Comparison of ENCODE assay signal across 8 cellular contexts in the genomic region with DNA sequence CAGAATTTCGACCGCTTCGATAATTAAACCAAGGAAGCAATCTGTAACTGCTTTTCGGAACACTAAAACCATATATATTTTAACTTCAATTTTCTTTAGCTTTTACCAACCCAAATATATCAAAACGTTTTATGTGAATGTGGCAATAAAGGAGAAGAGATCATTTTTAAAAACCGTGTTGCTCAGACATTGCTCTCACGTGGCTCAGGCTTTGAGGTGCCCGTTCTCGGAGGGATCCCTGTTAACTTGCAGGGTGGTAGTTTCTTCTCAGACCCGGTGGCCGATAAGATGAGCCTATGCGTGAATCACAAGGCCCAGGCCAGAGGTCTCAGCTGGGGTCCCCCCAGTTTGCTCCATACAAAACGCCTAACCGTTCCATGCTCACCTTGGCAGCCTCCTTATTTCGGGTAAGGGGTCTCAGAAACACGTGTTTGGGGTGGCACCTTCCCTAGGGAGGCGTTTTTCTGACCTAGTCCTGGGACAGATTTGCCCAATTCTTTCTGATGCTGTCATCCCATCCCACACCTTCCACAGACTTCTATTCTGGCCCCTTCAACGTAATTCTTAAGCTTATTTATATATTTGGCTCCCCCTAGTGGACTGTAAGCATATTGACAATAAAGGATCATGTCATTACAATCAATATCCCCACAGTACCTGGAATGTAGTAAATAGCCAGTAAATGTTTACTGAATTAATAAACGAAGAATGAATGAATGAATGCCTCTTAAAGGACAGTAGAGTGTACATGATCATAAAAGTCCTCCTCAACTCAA. TPM values are rescaled to one million over a fixed set of nuclear protein-coding genes. Genes with fewer than 3 reads are reported as not detected.
DNase-seq lines count a peak whose midpoint lies in the region; ATAC-seq, FAIRE-seq and TF ChIP-seq lines count a peak whose summit lies in the region.

No MANE protein-coding gene starts in this region.

- no peaks in the 10 kb centered on the region for H3K9me3 ChIP-seq in left lung

- H3K4me3 Mint-ChIP-seq in stimulated activated naive CD8-positive, alpha-beta T cell treated with anti-CD3 and anti-CD28 coated beads, Interleukin-15, Interleukin-2, amounts not matched to agents 100 ng/mL and 50 ng/mL, for 24 hours: peak overlapping the region; percentile 50

- H3K27ac ChIP-seq in coronary artery: peak overlapping the region; percentile 49 to 69
- H3K27ac ChIP-seq in left lung: peak overlapping the region; percentile 13 to 52

- ATAC-seq in GM21423 (IDR thresholded peaks at IDR 0.05; ENCODE audit: unreplicated experiment) (peak; percentile 52), left lung (peak; percentile 91)

- H3K36me3 ChIP-seq in left lung: peaks cover 0 to 7% of the 10 kb centered on the region in 2 donors

- DNase-seq in CD1c-positive myeloid dendritic cell (ENCODE audit: extremely low spot score): peak; percentile 79
- DNase-seq in NCI-H1930 (lab: John Stamatoyannopoulos, UW): peak; percentile 10 to 48
- DNase-seq in coronary artery (ENCODE audit: low spot score): peak; percentile 31
- DNase-seq in left lung: no peak
- no peak for DNase-seq in NK-92 treated with Interleukin-12 subunit alpha and Interleukin-12 subunit beta, amount 100 ng/mL, for 24 hours (lab: John Stamatoyannopoulos, UW)

- H3K9me3 Mint-ChIP-seq in stimulated activated naive CD8-positive, alpha-beta T cell treated with anti-CD3 and anti-CD28 coated beads, Interleukin-15, Interleukin-2, amounts not matched to agents 100 ng/mL and 50 ng/mL, for 24 hours: no peaks in the 10 kb centered on the region

- intact Hi-C loops in left lung (cut with DNase I): no loop called here

- H3K27me3 Mint-ChIP-seq in stimulated activated naive CD8-positive, alpha-beta T cell treated with anti-CD3 and anti-CD28 coated beads, Interleukin-15, Interleukin-2, amounts not matched to agents 100 ng/mL and 50 ng/mL, for 24 hours: no peaks in the 10 kb centered on the region

- TF ChIP-seq CTCF in coronary artery (IDR thresholded peaks at IDR 0.05): peak; percentile 44
- TF ChIP-seq CTCF in left lung (IDR thresholded peaks at IDR 0.05): peak; percentile 61 to 65

- H3K4me1 ChIP-seq in left lung: peaks cover 0 to 11% of the 10 kb centered on the region in 2 donors

- H3K27ac Mint-ChIP-seq in stimulated activated naive CD8-positive, alpha-beta T cell treated with anti-CD3 and anti-CD28 coated beads, Interleukin-15, Interleukin-2, amounts not matched to agents 100 ng/mL and 50 ng/mL, for 24 hours: peak overlapping the region; percentile 55

- no peaks in the 10 kb centered on the region for H3K36me3 Mint-ChIP-seq in stimulated activated naive CD8-positive, alpha-beta T cell treated with anti-CD3 and anti-CD28 coated beads, Interleukin-15, Interleukin-2, amounts not matched to agents 100 ng/mL and 50 ng/mL, for 24 hours (ENCODE audit: low read depth)

- H3K27me3 ChIP-seq in left lung: no peaks in the 10 kb centered on the region

- peak overlapping the region; percentile 65 for H3K4me3 ChIP-seq in coronary artery
- peak overlapping the region; percentile 3 to 16 for H3K4me3 ChIP-seq in left lung

- H3K4me1 Mint-ChIP-seq in stimulated activated naive CD8-positive, alpha-beta T cell treated with anti-CD3 and anti-CD28 coated beads, Interleukin-15, Interleukin-2, amounts not matched to agents 100 ng/mL and 50 ng/mL, for 24 hours (ENCODE audit: low read depth): peaks cover 10% of the 10 kb centered on the region

- peak; percentile 91 for FAIRE-seq in TTC549 (lab: Jason Lieb, UNC)

RNA-seq across cellular contexts. Expression of a gene that starts 48.2 kb away (rescaled TPM):
- 10 to 100 TPM in 1 of 2 donors, 1 to 10 TPM in 1; 3.3 to 11.5 TPM for total RNA-seq in left lung

Comparison
In these comparisons a context has a peak if more than half of its experiments do, and no peak if none do; other contexts are left out.
1. DNase-seq: peak in CD1c-positive myeloid dendritic cell (single experiment), NCI-H1930 (2 of 2) and coronary artery (single experiment); none in left lung (0 of 2) and NK-92 treated with Interleukin-12 subunit alpha and Interleukin-12 subunit beta, amount 100 ng/mL, for 24 hours (single experiment).